ENCODE assay signal across 14 cellular contexts in the genomic region with DNA sequence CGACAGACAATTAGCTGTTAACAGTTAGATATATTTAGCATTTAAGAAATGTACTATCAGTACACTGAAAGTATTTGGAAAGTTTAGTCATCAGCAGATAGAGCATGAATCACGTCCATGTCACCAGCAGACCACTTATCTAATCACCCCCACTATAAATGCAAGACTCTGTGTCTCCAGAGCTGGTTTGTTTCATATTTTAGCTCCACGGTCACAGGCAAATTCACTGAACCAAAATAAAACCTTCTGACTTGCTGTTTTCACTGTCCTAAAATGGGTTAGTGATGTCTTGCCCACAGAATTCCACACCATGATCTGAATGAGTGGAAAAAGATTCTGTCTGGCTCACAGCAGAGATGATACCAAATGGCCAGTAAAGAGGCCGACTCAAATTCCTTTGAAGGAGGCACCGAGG.
DNase-seq lines count a peak whose midpoint lies in the region; ATAC-seq, FAIRE-seq and TF ChIP-seq lines count a peak whose summit lies in the region.
"Had no signal": no experiment of that assay in that cellular context is flagged by ENCODE, and none has a peak within 500 bp of the region (broad histone marks: within the 10 kb centered on the region; RNA-seq: fewer than 3 reads in every experiment).

No MANE protein-coding gene starts in this region.

- peak overlapping the region; percentile 83 for H4K91ac ChIP-seq in IMR-90 (ENCODE audit: insufficient read depth, low read depth, low read length)

- H4K8ac ChIP-seq in IMR-90 (ENCODE audit: low read depth in 2 of 2, low read length in 2 of 2) = peak overlapping the region; percentile 21 to 79

- H3K27me3 ChIP-seq in IMR-90 (ENCODE audit: control insufficient read depth, insufficient read depth, low read length) = no peaks in the 10 kb centered on the region
- no peaks in the 10 kb centered on the region for H3K27me3 ChIP-seq in MM.1S (replicated peaks; ENCODE audit: insufficient read depth, low read length)

- H3K9me3 ChIP-seq in IMR-90 (ENCODE audit: control insufficient read depth, insufficient read depth, low read length) (no peaks in the 10 kb centered on the region), MM.1S (replicated peaks; ENCODE audit: insufficient read depth, low read length) (no peaks in the 10 kb centered on the region)

- peak overlapping the region; percentile 47; the same call in 1 of the 2 replicates for H3K4me3 ChIP-seq in IMR-90 (ENCODE audit: insufficient read depth, low read depth, low read length)
- H3K4me3 ChIP-seq in coronary artery = peak overlapping the region; percentile 19
- no peak overlapping the region for H3K4me3 ChIP-seq in MM.1S (ENCODE audit: low read length)
- H3K4me3 ChIP-seq: skin epidermis had no signal

- peak overlapping the region; percentile 88; the same call in 1 of the 2 replicates for H3K18ac ChIP-seq in IMR-90 (ENCODE audit: low read depth, low read length)

- dilution Hi-C loops in IMR-90 (cut with HindIII; ENCODE audit: low sequenced_read_pairs, unreplicated experiment) = no loop called here

- CTCF ChIA-PET in IMR-90 (lab: Yijun Ruan, JAX) = interaction anchor here (0.6 kb wide), 1 partner anchor 411 kb away, joined by 3 read pairs; no protein-coding TSS in a partner anchor

- H3K9me2 ChIP-seq in MM.1S (replicated peaks; ENCODE audit: insufficient read depth, low read length) = no peaks in the 10 kb centered on the region

- DNase-seq in ACHN (peak; percentile 55), IMR-90 (peak; percentile 89), coronary artery (ENCODE audit: low spot score) (no peak), kidney tubule cell (ENCODE audit: low spot score) (peak; percentile 94), GM19239 (ENCODE audit: insufficient read length, low spot score) (no peak), MM.1S (no peak)
- no peak for DNase-seq in stimulated activated naive CD8-positive, alpha-beta T cell treated with anti-CD3 and anti-CD28 coated beads, Interleukin-15, amount 100 ng/mL, for 72 hours
- DNase-seq: activated CD4-positive, alpha-beta T cell treated with anti-CD3 and anti-CD28 coated beads, Interleukin-2, amount 50 U/mL, for 1 hour; activated naive CD4-positive, alpha-beta T cell treated with anti-CD3 and anti-CD28 coated beads, Interleukin-2, amount 50 U/mL, for 16 hours; NCI-H2029 treated with DMSO at 0.1 percent for 48 hours; SIG-M5 had no signal

- H2BK120ac ChIP-seq in IMR-90 (ENCODE audit: low read depth, low read length) = peak overlapping the region; percentile 93

- peak overlapping the region; percentile 73 for H3K4ac ChIP-seq in IMR-90 (ENCODE audit: low read depth, low read length)

- H3K36me3 ChIP-seq in IMR-90 (ENCODE audit: control insufficient read depth, insufficient read depth, low read length) = no peaks in the 10 kb centered on the region
- H3K36me3 ChIP-seq in MM.1S (replicated peaks; ENCODE audit: insufficient read depth, low read length) = no peaks in the 10 kb centered on the region

- H3K79me1 ChIP-seq in IMR-90 (ENCODE audit: low read depth in 1 of 2, low read length in 2 of 2) = peaks cover 13 to 40% of the 10 kb centered on the region in 2 experiments

- intact Hi-C loops in IMR-90 (cut with micrococcal nuclease) = loop anchor here (2.0 to 5.0 kb wide), 3 partner anchors 45 to 99 kb away; a partner anchor contains a TSS

- peak overlapping the region; percentile 2 for H2AK9ac ChIP-seq in IMR-90 (replicated peaks; ENCODE audit: low read depth, low read length, poor library complexity)

- H3K4me2 ChIP-seq in IMR-90 (ENCODE audit: low read depth, low read length) (peak overlapping the region; percentile 97), MM.1S (ENCODE audit: low read depth, low read length) (no peak overlapping the region)

- peaks cover 14% of the 10 kb centered on the region for H3K9me1 ChIP-seq in IMR-90 (ENCODE audit: insufficient read depth, low read length)

- TF ChIP-seq POLR2A in IMR-90 (IDR thresholded peaks at IDR 0.05; ENCODE audit: low read depth, low read length) = peak; percentile 41; the same call in 1 of the 2 replicates

- peak; percentile 63 for ATAC-seq in IMR-90 (ENCODE audit: low read depth)
- ATAC-seq in stimulated activated naive CD8-positive, alpha-beta T cell treated with anti-CD3 and anti-CD28 coated beads, Interleukin-15, amount 100 ng/mL, for 72 hours = no peak
- no peak for ATAC-seq in GM18873 (IDR thresholded peaks at IDR 0.05; ENCODE audit: low FRiP score, unreplicated experiment)

- no peaks in the 10 kb centered on the region for H3K4me1 Mint-ChIP-seq in stimulated activated naive CD8-positive, alpha-beta T cell treated with anti-CD3 and anti-CD28 coated beads, Interleukin-15, amount 100 ng/mL, for 72 hours
- H3K4me1 Mint-ChIP-seq: B cell had no signal

- no peak overlapping the region for H3K4me3 Mint-ChIP-seq in stimulated activated naive CD8-positive, alpha-beta T cell treated with anti-CD3 and anti-CD28 coated beads, Interleukin-15, amount 100 ng/mL, for 72 hours
- H3K4me3 Mint-ChIP-seq: B cell had no signal

- H3K4me1 ChIP-seq in IMR-90 (ENCODE audit: control insufficient read depth, insufficient read depth, low read length) = peaks cover 19% of the 10 kb centered on the region
- no peaks in the 10 kb centered on the region for H3K4me1 ChIP-seq in MM.1S (ENCODE audit: low read length)

- in situ Hi-C loops in ACHN (cut with HindIII; ENCODE audit: low pct_ligation_motif_present, low pct_unique_long_range_greater_than_20kb, low sequenced_read_pairs) = no loop called here
- in situ Hi-C loops in IMR-90 (cut with MboI; ENCODE audit: low sequenced_read_pairs) = no loop called here

- TF ChIP-seq RAD21 in IMR-90 (IDR thresholded peaks at IDR 0.05; ENCODE audit: low read length) = no peak

- H2AK5ac ChIP-seq in IMR-90 (ENCODE audit: low read depth, low read length) = peak overlapping the region; percentile 13; the same call in 1 of the 2 replicates

- H4K20me1 ChIP-seq in IMR-90 (ENCODE audit: insufficient read depth, low read length) = no peaks in the 10 kb centered on the region
- no peaks in the 10 kb centered on the region for H4K20me1 ChIP-seq in MM.1S (ENCODE audit: insufficient read depth, low read length)

- FAIRE-seq in GM19239 (lab: Jason Lieb, UNC) = no peak

- H3K27me3 Mint-ChIP-seq in stimulated activated naive CD8-positive, alpha-beta T cell treated with anti-CD3 and anti-CD28 coated beads, Interleukin-15, amount 100 ng/mL, for 72 hours = no peaks in the 10 kb centered on the region
- H3K27me3 Mint-ChIP-seq: B cell had no signal

- peak overlapping the region; percentile 52; the same call in 1 of the 3 replicates for H2BK15ac ChIP-seq in IMR-90 (ENCODE audit: low read depth, low read length)

- no peaks in the 10 kb centered on the region for H3K79me2 ChIP-seq in MM.1S (ENCODE audit: low read length)

- H2BK20ac ChIP-seq in IMR-90 (ENCODE audit: low read depth, low read length) = peak overlapping the region; percentile 84

- TF ChIP-seq CTCF in IMR-90 (conservative IDR thresholded peaks at IDR 0.05; ENCODE audit: low read depth, low read length) = no peak
- TF ChIP-seq CTCF in coronary artery (IDR thresholded peaks at IDR 0.05) = no peak
- TF ChIP-seq CTCF in MM.1S (IDR thresholded peaks at IDR 0.05; ENCODE audit: low read length) = no peak

- H2AFZ ChIP-seq in IMR-90 (replicated peaks; ENCODE audit: low read length, poor library complexity) (no peak overlapping the region), MM.1S (ENCODE audit: low read length) (no peak overlapping the region)

- H3K27ac Mint-ChIP-seq in stimulated activated naive CD8-positive, alpha-beta T cell treated with anti-CD3 and anti-CD28 coated beads, Interleukin-15, amount 100 ng/mL, for 72 hours = no peak overlapping the region
- H3K27ac Mint-ChIP-seq: B cell had no signal

- H2BK5ac ChIP-seq in IMR-90 (ENCODE audit: low read depth, low read length, poor library complexity, severe bottlenecking) = peak overlapping the region; percentile 93

- H4K5ac ChIP-seq in IMR-90 (ENCODE audit: low read depth, low read length) = peak overlapping the region; percentile 85; the same call in 1 of the 2 replicates

- H3K23ac ChIP-seq in IMR-90 (ENCODE audit: low read depth, low read length) = peak overlapping the region; percentile 71

- no peaks in the 10 kb centered on the region for H3F3A ChIP-seq in MM.1S (ENCODE audit: insufficient read depth, low read length)

- WGBS in IMR-90 (ENCODE audit: extremely low coverage in 2 of 2, insufficient read length in 1 of 2), 2 experiments = no CpG with 5 or more reads among the region's 5 CpGs

- no TSS peak for BruUV-seq in IMR-90 (replicated peaks; lab: Mats Ljungman, UMichigan)

- H3K27ac ChIP-seq in IMR-90 (ENCODE audit: insufficient read depth, low read length) (peak overlapping the region; percentile 85), coronary artery (peak overlapping the region; percentile 65 to 73), MM.1S (ENCODE audit: low read length) (no peak overlapping the region)
- H3K27ac ChIP-seq: skin epidermis had no signal

- H3K9ac ChIP-seq in IMR-90 (ENCODE audit: low read depth, low read length) (peak overlapping the region; percentile 59), MM.1S (ENCODE audit: low read length) (no peak overlapping the region)

- peak overlapping the region; percentile 78 for H3K56ac ChIP-seq in IMR-90 (ENCODE audit: extremely low read depth, insufficient read depth, low read length)

- POLR2A ChIA-PET in IMR-90 (lab: Charles Lee; ENCODE audit: unreplicated experiment) = no interaction called here

- peak overlapping the region; percentile 58; the same call in 1 of the 2 replicates for H3K14ac ChIP-seq in IMR-90 (replicated peaks; ENCODE audit: low read depth, low read length)

- no peaks in the 10 kb centered on the region for H3K9me3 Mint-ChIP-seq in stimulated activated naive CD8-positive, alpha-beta T cell treated with anti-CD3 and anti-CD28 coated beads, Interleukin-15, amount 100 ng/mL, for 72 hours

TF ChIP-seq in IMR-90, 13 proteins besides CTCF, POLR2A, EP300 and RAD21 (continues in another document):
- no peak for TF ChIP-seq MAFK (IDR thresholded peaks at IDR 0.05; ENCODE audit: low read depth, low read length)
- TF ChIP-seq RCOR1 (IDR thresholded peaks at IDR 0.05; ENCODE audit: insufficient replicate concordance, low read length) = peak; percentile 47
- peak; percentile 80 for TF ChIP-seq FOS (IDR thresholded peaks at IDR 0.05; ENCODE audit: low read depth, low read length)
- TF ChIP-seq CHD1 (IDR thresholded peaks at IDR 0.05; ENCODE audit: low read depth, low read length) = no peak
- TF ChIP-seq MXI1 (IDR thresholded peaks at IDR 0.05; ENCODE audit: borderline replicate concordance, low read depth, low read length) = no peak
- TF ChIP-seq RFX5 (IDR thresholded peaks at IDR 0.05; ENCODE audit: low read depth, low read length) = no peak
- TF ChIP-seq, protein P1, sequence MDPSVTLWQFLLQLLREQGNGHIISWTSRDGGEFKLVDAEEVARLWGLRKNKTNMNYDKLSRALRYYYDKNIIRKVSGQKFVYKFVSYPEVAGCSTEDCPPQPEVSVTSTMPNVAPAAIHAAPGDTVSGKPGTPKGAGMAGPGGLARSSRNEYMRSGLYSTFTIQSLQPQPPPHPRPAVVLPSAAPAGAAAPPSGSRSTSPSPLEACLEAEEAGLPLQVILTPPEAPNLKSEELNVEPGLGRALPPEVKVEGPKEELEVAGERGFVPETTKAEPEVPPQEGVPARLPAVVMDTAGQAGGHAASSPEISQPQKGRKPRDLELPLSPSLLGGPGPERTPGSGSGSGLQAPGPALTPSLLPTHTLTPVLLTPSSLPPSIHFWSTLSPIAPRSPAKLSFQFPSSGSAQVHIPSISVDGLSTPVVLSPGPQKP (IDR thresholded peaks at IDR 0.05; ENCODE audit: borderline replicate concordance, low read depth, low read length) = no peak

Comparison
In these comparisons a context has a peak if more than half of its experiments do, and no peak if none do; other contexts are left out.
1. DNase-seq: peak in ACHN (single experiment), IMR-90 (single experiment) and kidney tubule cell (single experiment); none in coronary artery (single experiment), GM19239 (single experiment), MM.1S (single experiment) and stimulated activated naive CD8-positive, alpha-beta T cell treated with anti-CD3 and anti-CD28 coated beads, Interleukin-15, amount 100 ng/mL, for 72 hours (0 of 2).